In genomic region chr7:13965077-13965476, GRCh38 we compare ENCODE assay signal across 23 cellular contexts. TPM values are rescaled to one million over a fixed set of nuclear protein-coding genes. Genes with fewer than 3 reads are reported as not detected.
A peak's percentile ranks its signal among the peaks of the same experiment; 100 is the strongest.
DNase-seq lines count a peak whose midpoint lies in the region; ATAC-seq, FAIRE-seq and TF ChIP-seq lines count a peak whose summit lies in the region.
"Had no signal": no experiment of that assay in that cellular context is flagged by ENCODE, and none has a peak within 500 bp of the region (broad histone marks: within the 10 kb centered on the region; RNA-seq: fewer than 3 reads in every experiment).

No MANE protein-coding gene starts in this region.

- H3K4me1 ChIP-seq in upper lobe of right lung = no peaks in the 10 kb centered on the region
- H3K4me1 ChIP-seq: BLaER1 treated with 17β-estradiol and CSF1 and Interleukin-3, amounts not matched to agents 10 nM and 100 nM; Caco-2 had no signal

- peak overlapping the region; percentile 19 for H3K27ac ChIP-seq in upper lobe of right lung
- H3K27ac ChIP-seq: BLaER1 treated with 17β-estradiol and CSF1 and Interleukin-3, amounts not matched to agents 10 nM and 100 nM; C4-2B had no signal

- in situ Hi-C loops in GM13976 (cut with MboI; ENCODE audit: low sequenced_read_pairs, unreplicated experiment) = no loop called here

- H3K27me3 ChIP-seq in upper lobe of right lung = no peaks in the 10 kb centered on the region
- H3K27me3 ChIP-seq: BLaER1 treated with 17β-estradiol and CSF1 and Interleukin-3, amounts not matched to agents 10 nM and 100 nM had no signal

- TF ChIP-seq POLR2A in H54 (IDR thresholded peaks at IDR 0.05; ENCODE audit: low read depth, low read length) = no peak

- H3K36me3 ChIP-seq in upper lobe of right lung = no peaks in the 10 kb centered on the region
- H3K36me3 ChIP-seq: BLaER1 treated with 17β-estradiol and CSF1 and Interleukin-3, amounts not matched to agents 10 nM and 100 nM had no signal

- intact Hi-C loops in upper lobe of right lung (cut with DNase I) = no loop called here

- H3K9me3 ChIP-seq in upper lobe of right lung = no peaks in the 10 kb centered on the region
- H3K9me3 ChIP-seq: BLaER1 treated with 17β-estradiol and CSF1 and Interleukin-3, amounts not matched to agents 10 nM and 100 nM; Caco-2 had no signal

- TF ChIP-seq CTCF in upper lobe of right lung (IDR thresholded peaks at IDR 0.05) = no peak
- TF ChIP-seq CTCF in GM13976 (IDR thresholded peaks at IDR 0.05; ENCODE audit: borderline replicate concordance, control extremely low read depth, extremely low read depth, insufficient read depth, missing control alignments) = no peak

- peak; percentile 66 for FAIRE-seq in H54 (lab: Jason Lieb, UNC)
- FAIRE-seq: A204.1, D721Med, GM12878, GM12892, GM19239 had no signal

- DNase-seq in H54 (ENCODE audit: insufficient read length, low spot score) (no peak), cerebellar cortex (ENCODE audit: low spot score) (peak; percentile 76), upper lobe of right lung (no peak), AG08395 (ENCODE audit: low spot score) (no peak), GM13976 (ENCODE audit: low spot score) (no peak), NCI-H510A (lab: John Stamatoyannopoulos, UW) (no peak)
- DNase-seq: 8988T; ACHN; AML-193; Caco-2; Calu3; CD4-positive, alpha-beta T cell; CD8-positive, alpha-beta T cell; DMS79 treated with DMSO at 0.1 percent for 48 hours; GDM1 had no signal

- H3K4me3 ChIP-seq in upper lobe of right lung = no peak overlapping the region
- H3K4me3 ChIP-seq: BLaER1 treated with 17β-estradiol and CSF1 and Interleukin-3, amounts not matched to agents 10 nM and 100 nM; GM12878 had no signal

- no peak for ATAC-seq in upper lobe of right lung
- ATAC-seq: CD8-positive, alpha-beta T cell; GM12878 had no signal

RNA-seq across cellular contexts. Expression of gene ETV1, which starts 24.4 kb away (rescaled TPM):
- total RNA-seq in upper lobe of right lung = 110 TPM
- total RNA-seq: B cell; CD4-positive, alpha-beta T cell; CD8-positive, alpha-beta T cell had no signal
